9 cellular contexts compared by ENCODE assay signal in the genomic region with DNA sequence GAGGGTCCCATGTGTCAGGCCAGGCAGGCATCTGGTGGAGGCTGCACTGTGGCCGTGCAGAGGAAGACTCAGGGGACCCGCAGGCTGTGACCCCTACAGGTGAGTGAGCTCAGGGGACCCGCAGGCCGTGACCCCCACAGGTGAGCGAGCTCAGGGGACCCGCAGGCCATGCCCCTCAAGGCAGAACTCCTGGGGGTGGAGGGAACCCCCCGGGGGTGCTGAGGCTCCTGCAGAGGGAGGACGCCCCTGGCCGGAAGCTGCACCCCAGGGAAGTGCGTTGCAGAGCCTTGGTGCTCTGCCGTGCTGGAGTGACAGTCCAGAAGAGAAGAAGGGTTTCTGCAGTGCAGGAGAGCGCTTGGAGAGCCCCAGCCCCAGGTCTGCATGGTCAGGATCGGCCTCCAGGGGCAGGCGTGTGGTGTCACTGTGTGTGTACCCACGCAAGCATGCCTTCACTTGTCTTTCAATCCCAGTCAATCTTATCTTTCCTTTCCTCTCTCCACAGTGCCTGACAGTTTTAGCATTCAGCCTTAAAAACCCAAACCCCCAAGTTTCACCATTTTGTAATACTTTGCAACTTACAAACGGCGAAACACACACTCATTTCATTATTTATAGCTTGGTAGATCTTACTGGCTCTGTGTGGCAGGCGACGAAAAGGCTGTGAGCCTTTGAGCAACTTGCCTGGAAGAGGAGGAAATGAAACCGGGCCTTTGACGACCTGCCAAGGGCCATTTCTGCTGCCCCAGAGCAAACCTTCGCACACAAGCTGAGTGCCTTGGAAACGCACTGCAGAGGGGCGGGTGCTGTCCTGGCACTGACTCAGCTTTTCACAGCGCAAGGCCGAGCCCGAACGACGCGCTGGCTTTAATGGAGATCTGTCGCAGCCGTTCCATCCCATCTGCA.
DNase-seq lines count a peak whose midpoint lies in the region; TF ChIP-seq lines count a peak whose summit lies in the region.
"Had no signal": no experiment of that assay in that cellular context is flagged by ENCODE, and none has a peak within 500 bp of the region (broad histone marks: within the 10 kb centered on the region; RNA-seq: fewer than 3 reads in every experiment).

No MANE protein-coding gene starts in this region.

- H3K36me3 Mint-ChIP-seq in activated naive CD8-positive, alpha-beta T cell treated with anti-CD3 and anti-CD28 coated beads for 36 hours = no peaks in the 10 kb centered on the region
- H3K36me3 Mint-ChIP-seq: natural killer cell treated with Interleukin-12 subunit alpha and Interleukin-12 subunit beta and Interleukin-15 and Interleukin-18, amount 100 ng/mL, for 72 hours had no signal

- peaks cover 4% of the 10 kb centered on the region for H3K27me3 ChIP-seq in adipocyte (replicated peaks; ENCODE audit: control insufficient read depth, insufficient read depth, low read length)
- no peaks in the 10 kb centered on the region for H3K27me3 ChIP-seq in thyroid gland

- no peak overlapping the region for H3K4me3 Mint-ChIP-seq in activated naive CD8-positive, alpha-beta T cell treated with anti-CD3 and anti-CD28 coated beads for 36 hours
- H3K4me3 Mint-ChIP-seq: natural killer cell treated with Interleukin-12 subunit alpha and Interleukin-12 subunit beta and Interleukin-15 and Interleukin-18, amount 100 ng/mL, for 72 hours had no signal

- no peaks in the 10 kb centered on the region for H3K4me1 Mint-ChIP-seq in activated naive CD8-positive, alpha-beta T cell treated with anti-CD3 and anti-CD28 coated beads for 36 hours

- peaks cover 5% of the 10 kb centered on the region for H3K4me1 ChIP-seq in adipocyte (ENCODE audit: control insufficient read depth, insufficient read depth, low read length)
- H3K4me1 ChIP-seq in thyroid gland = no peaks in the 10 kb centered on the region

- H3K27me3 Mint-ChIP-seq in activated naive CD8-positive, alpha-beta T cell treated with anti-CD3 and anti-CD28 coated beads for 36 hours = no peaks in the 10 kb centered on the region

- H3K27ac Mint-ChIP-seq in activated naive CD8-positive, alpha-beta T cell treated with anti-CD3 and anti-CD28 coated beads for 36 hours = no peak overlapping the region
- H3K27ac Mint-ChIP-seq: natural killer cell treated with Interleukin-12 subunit alpha and Interleukin-12 subunit beta and Interleukin-15 and Interleukin-18, amount 100 ng/mL, for 72 hours had no signal

- H3K4me3 ChIP-seq in adipocyte (ENCODE audit: low read length) (peak overlapping the region; percentile 40), thyroid gland (replicated peaks in 1 of 3) (no peak overlapping the region)

- DNase-seq in NCI-H82 (lab: John Stamatoyannopoulos, UW) (peak; percentile 35), NCI-H82 treated with DMSO at 0.1 percent for 48 hours (lab: John Stamatoyannopoulos, UW; ENCODE audit: unreplicated experiment) (no peak), adipocyte (ENCODE audit: low read depth) (no peak), iPS-NIHi7 (ENCODE audit: extremely low spot score) (peak; percentile 59), thyroid gland (peak; percentile 29 to 34), KG1 (lab: John Stamatoyannopoulos, UW) (no peak), RKO (ENCODE audit: low spot score) (no peak)
- DNase-seq in activated naive CD8-positive, alpha-beta T cell treated with anti-CD3 and anti-CD28 coated beads for 36 hours = no peak

- TF ChIP-seq POLR2A in thyroid gland (IDR thresholded peaks at IDR 0.05) = no peak

- TF ChIP-seq CTCF in thyroid gland (IDR thresholded peaks at IDR 0.05) = no peak

- no peaks in the 10 kb centered on the region for H3K9me3 Mint-ChIP-seq in activated naive CD8-positive, alpha-beta T cell treated with anti-CD3 and anti-CD28 coated beads for 36 hours
- H3K9me3 Mint-ChIP-seq: natural killer cell treated with Interleukin-12 subunit alpha and Interleukin-12 subunit beta and Interleukin-15 and Interleukin-18, amount 100 ng/mL, for 72 hours had no signal

- intact Hi-C loops in thyroid gland (cut with DNase I) = loop anchor here (5.0 to 10.0 kb wide), 4 partner anchors 223 to 640 kb away; a partner anchor contains a TSS

- H3K36me3 ChIP-seq in adipocyte (ENCODE audit: control insufficient read depth, insufficient read depth, low read length, severe bottlenecking) (no peaks in the 10 kb centered on the region), thyroid gland (no peaks in the 10 kb centered on the region)

- no peaks in the 10 kb centered on the region for H3K9me3 ChIP-seq in adipocyte (ENCODE audit: control insufficient read depth, low read length)
- no peaks in the 10 kb centered on the region for H3K9me3 ChIP-seq in thyroid gland

- WGBS in thyroid gland, 2 donors = 58 to 69% methylated on average over 31 of the region's 32 CpGs

- H3K27ac ChIP-seq in thyroid gland = no peak overlapping the region

- no peak overlapping the region for H3K9ac ChIP-seq in adipocyte (ENCODE audit: low read length)

Comparison
In these comparisons a context has a peak if more than half of its experiments do, and no peak if none do; other contexts are left out.
1. DNase-seq: peak in NCI-H82 (single experiment), iPS-NIHi7 (single experiment) and thyroid gland (2 of 2); none in NCI-H82 treated with DMSO at 0.1 percent for 48 hours (single experiment), adipocyte (single experiment), KG1 (single experiment), activated naive CD8-positive, alpha-beta T cell treated with anti-CD3 and anti-CD28 coated beads for 36 hours (single experiment) and RKO (single experiment).